ENCODE assay signal across 1 cellular context in genomic region chr2:196233808-196234501, GRCh38.
TF ChIP-seq lines count a peak whose summit lies in the region.

No MANE protein-coding gene starts in this region.

TF ChIP-seq in GM23338, 12 proteins besides CTCF, POLR2A, EP300 and RAD21:
- TF ChIP-seq ZNF462 (CRISPR knock-in tag; IDR thresholded peaks at IDR 0.05) (no peak), POLR2AphosphoS5 (IDR thresholded peaks at IDR 0.05; ENCODE audit: low read depth) (no peak), ETS1 (IDR thresholded peaks at IDR 0.05) (no peak), EZH2phosphoT487 (IDR thresholded peaks at IDR 0.05; ENCODE audit: unreplicated experiment) (no peak), REST (IDR thresholded peaks at IDR 0.05; ENCODE audit: unreplicated experiment) (no peak), ZNF331 (CRISPR knock-in tag; IDR thresholded peaks at IDR 0.05; ENCODE audit: low read depth) (no peak), NANOG (IDR thresholded peaks at IDR 0.05; ENCODE audit: borderline replicate concordance) (no peak), EZH2 (IDR thresholded peaks at IDR 0.05; ENCODE audit: low read depth, unreplicated experiment) (no peak), ZNF114 (CRISPR knock-in tag; IDR thresholded peaks at IDR 0.05) (no peak), STAT1 (IDR thresholded peaks at IDR 0.05; ENCODE audit: unreplicated experiment) (no peak), CREB1 (CRISPR knock-in tag; IDR thresholded peaks at IDR 0.05; ENCODE audit: low read depth) (no peak)
